Comparison of ENCODE assay signal across 9 cellular contexts in genomic region chr2:20666114-20666363, GRCh38. TPM values are rescaled to one million over a fixed set of nuclear protein-coding genes. Genes with fewer than 3 reads are reported as not detected.
DNase-seq lines count a peak whose midpoint lies in the region; ATAC-seq and TF ChIP-seq lines count a peak whose summit lies in the region.
"Had no signal": no experiment of that assay in that cellular context is flagged by ENCODE, and none has a peak within 500 bp of the region (broad histone marks: within the 10 kb centered on the region; RNA-seq: fewer than 3 reads in every experiment).

No MANE protein-coding gene starts in this region.

- DNase-seq in A673 (ENCODE audit: low spot score) = no peak
- peak; percentile 51 for DNase-seq in GM20000 (ENCODE audit: low spot score)
- DNase-seq in astrocyte of the hippocampus (ENCODE audit: low read depth, low spot score) = peak; percentile 33
- no peak for DNase-seq in NCI-H2029 (lab: John Stamatoyannopoulos, UW)
- DNase-seq in PC-9 = no peak

- intact Hi-C loops in A673 (cut with micrococcal nuclease; ENCODE audit: unreplicated experiment) = no loop called here
- intact Hi-C loops in PC-9 (cut with micrococcal nuclease; ENCODE audit: unreplicated experiment) = no loop called here

- H3K27me3 ChIP-seq in A673 (replicated peaks; ENCODE audit: insufficient read depth, low read depth, low read length, poor library complexity) (peaks cover 95% of the 10 kb centered on the region), PC-9 (ENCODE audit: insufficient read depth, low read depth) (0 out of 2 replicates have a peak, but pooled peaks cover 14% of the 10 kb centered on the region)

- H3K4me2 ChIP-seq in PC-9 = no peak overlapping the region

- 0% methylated on average over 32 of the region's 32 CpGs for WGBS in mesodermal cell (ENCODE audit: insufficient coverage in 2 of 2), 2 experiments

- H3K79me2 ChIP-seq in PC-9 (ENCODE audit: low read depth) = no peaks in the 10 kb centered on the region

- no peaks in the 10 kb centered on the region for H3K9me2 ChIP-seq in PC-9 (ENCODE audit: insufficient read depth)

- H3F3A ChIP-seq in PC-9 (ENCODE audit: insufficient read depth, low read depth) = no peaks in the 10 kb centered on the region; the same call in 1 of the 2 replicates

- no peaks in the 10 kb centered on the region for H4K20me1 ChIP-seq in PC-9 (ENCODE audit: insufficient read depth)

- H3K36me3 ChIP-seq in A673 (ENCODE audit: insufficient read depth, low read length, poor library complexity, severe bottlenecking) (no peaks in the 10 kb centered on the region), mesodermal cell (ENCODE audit: control insufficient read depth, insufficient read depth, low read length) (no peaks in the 10 kb centered on the region), PC-9 (ENCODE audit: low read depth) (no peaks in the 10 kb centered on the region)

- TF ChIP-seq CTCF in A673 (conservative IDR thresholded peaks at IDR 0.05; ENCODE audit: low read depth, low read length) = no peak
- TF ChIP-seq CTCF in GM20000 (IDR thresholded peaks at IDR 0.05; ENCODE audit: extremely low read depth, missing control alignments) = no peak
- no peak for TF ChIP-seq CTCF in PC-9 (conservative IDR thresholded peaks at IDR 0.05)

- CTCF ChIA-PET in A673 (lab: Charles Lee) (no interaction called here), PC-9 (lab: Charles Lee) (no interaction called here)

- BruUV-seq in A673 (replicated peaks; lab: Mats Ljungman, UMichigan) (no TSS peak), PC-9 (replicated peaks; lab: Mats Ljungman, UMichigan) (no TSS peak)

- H3K4me1 ChIP-seq in A673 (ENCODE audit: insufficient read depth, low read length, poor library complexity, severe bottlenecking) = peaks cover 6% of the 10 kb centered on the region
- H3K4me1 ChIP-seq in mesodermal cell (ENCODE audit: control insufficient read depth, insufficient read depth, low read length, poor library complexity, severe bottlenecking) = no peaks in the 10 kb centered on the region
- peaks cover 7% of the 10 kb centered on the region for H3K4me1 ChIP-seq in PC-9 (replicated peaks; ENCODE audit: insufficient read depth)

- H3K4me3 ChIP-seq in A673 (ENCODE audit: low read depth, low read length, poor library complexity, severe bottlenecking) (peak overlapping the region; percentile 25), mesodermal cell (ENCODE audit: extremely low read depth, insufficient read depth, low read length, poor library complexity, severe bottlenecking) (peak overlapping the region; percentile 39), PC-9 (no peak overlapping the region)
- H3K4me3 ChIP-seq: body of pancreas had no signal

- H3K27ac ChIP-seq in A673 (ENCODE audit: low read depth, low read length, poor library complexity, severe bottlenecking) (no peak overlapping the region), mesodermal cell (ENCODE audit: low read depth, low read length, severe bottlenecking) (no peak overlapping the region), PC-9 (no peak overlapping the region)

- ATAC-seq in GM18861 (IDR thresholded peaks at IDR 0.05; ENCODE audit: unreplicated experiment) = no peak
- no peak for ATAC-seq in HG02623 (IDR thresholded peaks at IDR 0.05; ENCODE audit: unreplicated experiment)
- ATAC-seq: body of pancreas had no signal

- no peaks in the 10 kb centered on the region for H3K9me3 ChIP-seq in A673 (ENCODE audit: low read depth, low read length, poor library complexity, severe bottlenecking)
- no peaks in the 10 kb centered on the region for H3K9me3 ChIP-seq in mesodermal cell (ENCODE audit: control insufficient read depth, low read length)
- H3K9me3 ChIP-seq in PC-9 (ENCODE audit: insufficient read depth, low read depth) = no peaks in the 10 kb centered on the region
- H3K9me3 ChIP-seq: body of pancreas had no signal

- POLR2A ChIA-PET in A673 (lab: Charles Lee; ENCODE audit: low non-redundant PET) (no interaction called here), PC-9 (lab: Charles Lee; ENCODE audit: unreplicated experiment) (no interaction called here)

- H2AFZ ChIP-seq in PC-9 = no peak overlapping the region

RNA-seq across cellular contexts. Expression of gene GDF7, which starts 0.9 kb away (rescaled TPM):
- total RNA-seq in A673 (2021) = not detected in 2 replicates
- polyA plus RNA-seq in mesodermal cell (2013, experiment 1 of 2) = 1.9 TPM
- polyA plus RNA-seq in mesodermal cell (2013, experiment 2 of 2) = 3.3 TPM
- 0.04 TPM in 1 of 2 replicates, not detected in the other for total RNA-seq in PC-9 (2021)

RNA-seq across cellular contexts. Expression of gene HS1BP3, which starts 15.1 kb away (rescaled TPM):
- 12.6 and 13.2 TPM in 2 replicates for total RNA-seq in A673 (2021)
- 22.0 TPM for polyA plus RNA-seq in mesodermal cell (2013, experiment 1 of 2)
- 18.7 TPM for polyA plus RNA-seq in mesodermal cell (2013, experiment 2 of 2)
- total RNA-seq in PC-9 (2021) = 16.2 and 18.0 TPM in 2 replicates

Comparison
In these comparisons a context has a peak if more than half of its experiments do, and no peak if none do; other contexts are left out.
1. DNase-seq: peak in GM20000 (single experiment) and astrocyte of the hippocampus (single experiment); none in A673 (single experiment), NCI-H2029 (single experiment) and PC-9 (0 of 2).